Comparison of ENCODE assay signal across 8 cellular contexts in genomic region chr1:180632326-180633088, GRCh38.
DNase-seq lines count a peak whose midpoint lies in the region; FAIRE-seq and TF ChIP-seq lines count a peak whose summit lies in the region.

No MANE protein-coding gene starts in this region.

- TF ChIP-seq CTCF in GM12875 (IDR thresholded peaks at IDR 0.05; ENCODE audit: borderline replicate concordance, insufficient read depth, low read depth, low read length) = 0 out of 2 replicates have a peak, but pooled peaks have one; percentile 17
- TF ChIP-seq CTCF in LNCaP clone FGC (IDR thresholded peaks at IDR 0.05; ENCODE audit: control insufficient read depth, extremely low read depth, insufficient read depth) = peak; percentile 28; the same call in 1 of the 2 replicates

- no peaks in the 10 kb centered on the region for H3K27me3 ChIP-seq in layer of hippocampus (ENCODE audit: control insufficient read depth, insufficient read depth, low read length)

- H3K27ac ChIP-seq in caudate nucleus (ENCODE audit: low read depth, low read length) = peak overlapping the region; percentile 86
- peak overlapping the region; percentile 85 for H3K27ac ChIP-seq in layer of hippocampus (ENCODE audit: low read depth, low read length)

- FAIRE-seq in H54 (lab: Jason Lieb, UNC) (peak; percentile 58), TTC549 (lab: Jason Lieb, UNC) (peak; percentile 29)

- peak; percentile 33 for DNase-seq in H54 (ENCODE audit: insufficient read length, low spot score)
- no peak for DNase-seq in LNCaP clone FGC (ENCODE audit: low read depth)
- peak in 40 of 61 donors; percentile 15 to 78 (median 61) for DNase-seq in caudate nucleus (lab: John Stamatoyannopoulos, UW)
- peak; percentile 44 to 52 for DNase-seq in stimulated activated CD4-positive, alpha-beta T cell treated with anti-CD3 and anti-CD28 coated beads, Interleukin-2, amount 100 ng/mL, for 48 hours
- no peak for DNase-seq in NCI-H446 (lab: John Stamatoyannopoulos, UW)

- no peak for TF ChIP-seq POLR2A in H54 (IDR thresholded peaks at IDR 0.05; ENCODE audit: low read depth, low read length)

- peak overlapping the region; percentile 100 for H3K4me3 ChIP-seq in GM12875 (ENCODE audit: low read depth, low read length)
- peak overlapping the region; percentile 85 for H3K4me3 ChIP-seq in LNCaP clone FGC (ENCODE audit: low read depth, low read length)

Comparison
In these comparisons a context has a peak if more than half of its experiments do, and no peak if none do; other contexts are left out.
1. DNase-seq: peak in H54 (single experiment), caudate nucleus (40 of 61) and stimulated activated CD4-positive, alpha-beta T cell treated with anti-CD3 and anti-CD28 coated beads, Interleukin-2, amount 100 ng/mL, for 48 hours (2 of 2); none in LNCaP clone FGC (single experiment) and NCI-H446 (0 of 2).